ENCODE assay signal across 8 cellular contexts in the genomic region with DNA sequence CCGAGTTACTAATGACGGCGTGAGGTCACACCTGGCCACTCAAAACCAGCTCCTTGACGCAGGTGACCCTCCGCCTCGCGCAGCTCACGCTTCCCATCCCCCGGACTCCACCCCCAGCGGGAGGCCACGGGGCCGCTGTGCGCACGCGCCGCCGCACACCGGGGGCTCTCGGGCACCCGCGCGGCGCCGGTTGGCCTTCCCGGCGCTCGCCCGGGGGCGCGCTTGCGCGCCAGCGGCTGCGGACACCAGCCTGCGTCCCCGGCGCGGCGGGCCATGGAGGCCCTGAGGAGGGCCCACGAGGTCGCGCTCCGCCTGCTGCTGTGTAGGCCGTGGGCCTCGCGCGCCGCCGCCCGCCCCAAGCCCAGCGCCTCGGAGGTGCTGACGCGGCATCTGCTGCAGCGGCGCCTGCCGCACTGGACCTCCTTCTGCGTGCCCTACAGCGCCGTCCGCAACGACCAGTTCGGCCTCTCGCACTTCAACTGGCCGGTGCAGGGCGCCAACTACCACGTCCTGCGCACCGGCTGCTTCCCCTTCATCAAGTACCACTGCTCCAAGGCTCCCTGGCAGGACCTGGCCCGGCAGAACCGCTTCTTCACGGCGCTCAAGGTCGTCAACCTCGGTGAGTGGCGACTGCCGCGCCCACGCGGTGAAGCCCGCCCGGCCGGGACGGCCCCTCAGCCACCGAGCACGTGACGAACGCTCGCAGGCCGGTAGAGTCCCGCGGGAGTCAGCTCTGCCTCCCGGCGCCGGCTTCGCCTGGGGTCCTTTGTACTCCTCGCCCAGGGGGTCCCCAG.
DNase-seq lines count a peak whose midpoint lies in the region; ATAC-seq and TF ChIP-seq lines count a peak whose summit lies in the region.

C15orf61 (plus strand) TSS at position 156 of the 794 bp plus-strand sequence; CDS start at position 274, 118 bp downstream.

- peak within 1 kb of the TSS; percentile 68 for H3K4me3 ChIP-seq in AG09309 (ENCODE audit: control insufficient read depth, low read depth, low read length)

- ATAC-seq in GM18873 (IDR thresholded peaks at IDR 0.05; ENCODE audit: low FRiP score, unreplicated experiment), result peak; percentile 63
- peak; percentile 62 for ATAC-seq in HG03103 (IDR thresholded peaks at IDR 0.05; ENCODE audit: low read depth, unreplicated experiment)
- peak; percentile 78 for ATAC-seq in activated CD4-positive, CD25-positive, alpha-beta regulatory T cell treated with anti-CD3 and anti-CD28 coated beads, Interleukin-2, amount 50 U/mL, for 24 hours

- DNase-seq in AG09309 (ENCODE audit: low read depth) (no peak), NCI-H2196 treated with DMSO at 0.1 percent for 48 hours (lab: John Stamatoyannopoulos, UW; ENCODE audit: unreplicated experiment) (peak; percentile 55), cerebellar cortex (ENCODE audit: low spot score) (peak; percentile 77), kidney glomerular epithelial cell (lab: John Stamatoyannopoulos, UW) (peak; percentile 59)
- peak; percentile 68 to 78 for DNase-seq in stimulated activated CD4-positive, alpha-beta T cell treated with anti-CD3 and anti-CD28 coated beads, Interleukin-15, amount 100 ng/mL, for 48 hours (ENCODE audit: low read depth in 2 of 2)

- no peak for TF ChIP-seq CTCF in AG09309 (IDR thresholded peaks at IDR 0.05; ENCODE audit: control insufficient read depth, insufficient read depth, low read depth, low read length, missing control alignments)
